ENCODE assay signal across 17 cellular contexts in the genomic region with DNA sequence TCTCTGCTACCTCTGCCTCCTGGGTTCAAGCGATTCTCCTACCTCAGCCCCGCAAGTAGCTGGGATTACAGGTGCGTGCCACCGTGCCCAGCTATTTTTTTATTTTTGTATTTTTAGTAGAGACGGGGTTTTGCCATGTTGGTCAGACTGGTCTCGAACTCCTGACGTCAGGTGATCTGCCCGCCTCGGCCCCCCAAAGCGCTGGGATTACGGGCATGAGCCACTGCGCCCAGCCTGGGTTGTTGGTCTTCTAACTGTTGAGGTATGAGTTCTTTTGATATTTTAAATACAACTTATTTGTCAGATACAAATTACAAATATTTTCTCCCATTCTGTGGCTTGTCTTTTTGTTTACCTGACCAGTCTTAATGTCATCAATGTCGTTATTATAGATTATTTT.
"Had no signal": no experiment of that assay in that cellular context is flagged by ENCODE, and none has a peak within 500 bp of the region (broad histone marks: within the 10 kb centered on the region; RNA-seq: fewer than 3 reads in every experiment).

No MANE protein-coding gene starts in this region.

- ATAC-seq: body of pancreas; gastrocnemius medialis; left lung; stimulated activated naive B cell treated with anti-CD40 and anti-IgM and Interleukin-4, amounts not matched to agents 10 μg/mL and 1 μg/mL and 100 μg/mL, for 72 hours had no signal

- H3K27me3 Mint-ChIP-seq: activated CD4-positive, alpha-beta T cell treated with anti-CD3 and anti-CD28 coated beads, Interleukin-2, amount 10 ng/mL, durations not matched to agents 7 days and 5 days; stimulated activated naive B cell treated with anti-CD40 and anti-IgM and Interleukin-4, amounts not matched to agents 10 μg/mL and 1 μg/mL and 100 μg/mL, for 72 hours had no signal

- H3K9me3 ChIP-seq: body of pancreas, gastrocnemius medialis, left lung, SJSA1, thyroid gland had no signal

- H3K27ac ChIP-seq: body of pancreas, dorsolateral prefrontal cortex, gastrocnemius medialis, left lung, SJSA1, thyroid gland had no signal

- H3K4me3 ChIP-seq: body of pancreas, dorsolateral prefrontal cortex, gastrocnemius medialis, left lung, SJSA1, thyroid gland had no signal

- H3K9me3 Mint-ChIP-seq: activated CD4-positive, alpha-beta T cell treated with anti-CD3 and anti-CD28 coated beads, Interleukin-2, amount 10 ng/mL, durations not matched to agents 7 days and 5 days; activated naive CD4-positive, alpha-beta T cell treated with anti-CD3 and anti-CD28 coated beads, Interleukin-2, amount 50 U/mL, for 72 hours; neural crest cell; stimulated activated naive B cell treated with anti-CD40 and anti-IgM and Interleukin-4, amounts not matched to agents 10 μg/mL and 1 μg/mL and 100 μg/mL, for 72 hours had no signal

- H3K4me1 Mint-ChIP-seq: stimulated activated naive B cell treated with anti-CD40 and anti-IgM and Interleukin-4, amounts not matched to agents 10 μg/mL and 1 μg/mL and 100 μg/mL, for 72 hours had no signal

- H3K27me3 ChIP-seq: body of pancreas, dorsolateral prefrontal cortex, gastrocnemius medialis, left lung, SJSA1, thyroid gland had no signal

- H3K4me1 ChIP-seq: gastrocnemius medialis, thyroid gland had no signal

- DNase-seq: activated CD4-positive, alpha-beta T cell treated with anti-CD3 and anti-CD28 coated beads, Interleukin-2, amount 10 ng/mL, durations not matched to agents 7 days and 5 days; activated CD4-positive, CD25-positive, alpha-beta regulatory T cell; activated CD8-positive, alpha-beta memory T cell treated with anti-CD3 and anti-CD28 coated beads for 24 hours; amygdala; body of pancreas; caudate nucleus; dorsolateral prefrontal cortex; gastrocnemius medialis; head of caudate nucleus; midbrain; stimulated activated naive B cell treated with anti-CD40 and anti-IgM and Interleukin-4, amounts not matched to agents 10 μg/mL and 1 μg/mL and 100 μg/mL, for 72 hours; SW 1271; thyroid gland had no signal

- H3K27ac Mint-ChIP-seq: activated CD4-positive, alpha-beta T cell treated with anti-CD3 and anti-CD28 coated beads, Interleukin-2, amount 10 ng/mL, durations not matched to agents 7 days and 5 days; stimulated activated naive B cell treated with anti-CD40 and anti-IgM and Interleukin-4, amounts not matched to agents 10 μg/mL and 1 μg/mL and 100 μg/mL, for 72 hours had no signal

- H3K4me3 Mint-ChIP-seq: activated CD4-positive, alpha-beta T cell treated with anti-CD3 and anti-CD28 coated beads, Interleukin-2, amount 10 ng/mL, durations not matched to agents 7 days and 5 days; neural crest cell; stimulated activated naive B cell treated with anti-CD40 and anti-IgM and Interleukin-4, amounts not matched to agents 10 μg/mL and 1 μg/mL and 100 μg/mL, for 72 hours had no signal
